Comparison of ENCODE assay signal across 17 cellular contexts in the genomic region with DNA sequence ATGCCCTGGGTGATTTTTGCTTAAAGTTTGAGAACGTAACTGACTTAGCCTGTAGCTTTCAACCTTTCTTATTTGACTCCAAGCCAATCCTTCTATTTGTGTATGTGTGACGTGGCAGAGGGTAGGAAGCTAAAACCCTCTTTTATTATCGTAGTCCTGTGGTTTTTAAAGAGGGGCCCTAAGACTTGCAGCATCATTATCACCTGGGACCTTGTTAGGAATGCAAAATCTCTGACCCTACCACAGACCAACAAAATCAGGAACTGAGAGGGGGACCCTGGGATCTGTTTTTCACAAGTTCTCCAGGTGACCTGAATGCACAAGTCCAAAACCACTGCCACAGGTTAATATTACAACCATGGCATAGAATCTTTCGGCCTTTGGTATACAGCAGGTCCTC.
A peak's percentile ranks its signal among the peaks of the same experiment; 100 is the strongest.
DNase-seq lines count a peak whose midpoint lies in the region; ATAC-seq, FAIRE-seq and TF ChIP-seq lines count a peak whose summit lies in the region.
"Had no signal": no experiment of that assay in that cellular context is flagged by ENCODE, and none has a peak within 500 bp of the region (broad histone marks: within the 10 kb centered on the region; RNA-seq: fewer than 3 reads in every experiment).

No MANE protein-coding gene starts in this region.

- H3K27ac ChIP-seq in lower lobe of right lung (no peak overlapping the region), transverse colon (peak overlapping the region in 1 of 4 donors; percentile 1)
- H3K27ac ChIP-seq: SK-N-MC had no signal

- H3K4me1 ChIP-seq in lower lobe of right lung (peaks cover 10% of the 10 kb centered on the region), HAP-1 (peaks cover 2% of the 10 kb centered on the region; the same call in 1 of the 2 replicates), transverse colon (no peaks in the 10 kb centered on the region)

- intact Hi-C loops in lower lobe of right lung (cut with DNase I) (no loop called here), transverse colon (cut with DNase I; ENCODE audit: low total_unique reads) (no loop called here)

- H3K9me3 ChIP-seq in lower lobe of right lung, result no peaks in the 10 kb centered on the region
- no peaks in the 10 kb centered on the region; the same call in 1 of the 2 replicates for H3K9me3 ChIP-seq in HAP-1
- H3K9me3 ChIP-seq in transverse colon, result no peaks in the 10 kb centered on the region

- TF ChIP-seq EP300 in transverse colon (IDR thresholded peaks at IDR 0.05; ENCODE audit: low read depth), result no peak

- ATAC-seq in GM19463 (IDR thresholded peaks at IDR 0.05; ENCODE audit: unreplicated experiment), result peak; percentile 54
- ATAC-seq in HG02943 (IDR thresholded peaks at IDR 0.05; ENCODE audit: low read depth, unreplicated experiment), result peak; percentile 63
- no peak for ATAC-seq in lower lobe of right lung
- ATAC-seq: WTC11 had no signal

- TF ChIP-seq POLR2A in transverse colon (IDR thresholded peaks at IDR 0.05), result no peak

- WGBS in transverse colon (ENCODE audit: low coverage in 1 of 2), 2 donors, result 70 to 76% methylated on average over 3 to 4 of the region's 4 CpGs

- DNase-seq in GM18507 (ENCODE audit: extremely low spot score, insufficient read length, low read depth), result no peak
- DNase-seq in NAMALWA (ENCODE audit: low spot score), result peak; percentile 36
- DNase-seq in lower lobe of right lung, result no peak
- DNase-seq in HAP-1 (ENCODE audit: low spot score in 2 of 2), result no peak
- no peak for DNase-seq in transverse colon
- no peak for DNase-seq in HK-2 (ENCODE audit: unreplicated experiment)
- DNase-seq: C1 segment of cervical spinal cord; NCI-H1417 treated with DMSO at 0.1 percent for 48 hours; posterior cingulate gyrus; stimulated activated naive CD4-positive, alpha-beta T cell treated with Interleukin-2 at 50 U/mL for 16 hours had no signal

- FAIRE-seq in GM18507 (lab: Jason Lieb, UNC), result peak; percentile 95
- FAIRE-seq: bronchial epithelial cell, H1 had no signal

- H3K4me3 ChIP-seq in lower lobe of right lung, result no peak overlapping the region
- H3K4me3 ChIP-seq in HAP-1, result no peak overlapping the region
- H3K4me3 ChIP-seq in transverse colon, result no peak overlapping the region
- H3K4me3 ChIP-seq: lung, SK-N-MC had no signal

- no peaks in the 10 kb centered on the region for H3K36me3 ChIP-seq in lower lobe of right lung
- H3K36me3 ChIP-seq in HAP-1 (replicated peaks), result no peaks in the 10 kb centered on the region
- no peaks in the 10 kb centered on the region for H3K36me3 ChIP-seq in transverse colon

- TF ChIP-seq CTCF in lower lobe of right lung (IDR thresholded peaks at IDR 0.05), result no peak
- TF ChIP-seq CTCF in transverse colon (IDR thresholded peaks at IDR 0.05), result no peak

- in situ Hi-C loops in HAP-1 (cut with MboI; ENCODE audit: low sequenced_read_pairs) (no loop called here), transverse colon (cut with MboI; ENCODE audit: low pct_ligation_motif_present in 1 of 4, low pct_unique_long_range_greater_than_20kb in 1 of 4, low sequenced_read_pairs in 3 of 4) (no loop called here)

- H3K27me3 ChIP-seq in lower lobe of right lung (ENCODE audit: low read depth) (no peaks in the 10 kb centered on the region), HAP-1 (ENCODE audit: low read depth) (no peaks in the 10 kb centered on the region), transverse colon (no peaks in the 10 kb centered on the region)

Comparison
In these comparisons a context has a peak if more than half of its experiments do, and no peak if none do; other contexts are left out.
1. ATAC-seq: peak in GM19463 (single experiment) and HG02943 (single experiment); none in lower lobe of right lung (0 of 2).